1 cellular context compared by ENCODE assay signal in genomic region chr20:41424546-41424945, GRCh38.
TF ChIP-seq lines count a peak whose summit lies in the region.

No MANE protein-coding gene starts in this region.

TF ChIP-seq in HepG2, 621 proteins besides CTCF, POLR2A, EP300 and RAD21:
- no peak for TF ChIP-seq ZNF501 (CRISPR knock-in tag; IDR thresholded peaks at IDR 0.05)
- TF ChIP-seq, protein P1, sequence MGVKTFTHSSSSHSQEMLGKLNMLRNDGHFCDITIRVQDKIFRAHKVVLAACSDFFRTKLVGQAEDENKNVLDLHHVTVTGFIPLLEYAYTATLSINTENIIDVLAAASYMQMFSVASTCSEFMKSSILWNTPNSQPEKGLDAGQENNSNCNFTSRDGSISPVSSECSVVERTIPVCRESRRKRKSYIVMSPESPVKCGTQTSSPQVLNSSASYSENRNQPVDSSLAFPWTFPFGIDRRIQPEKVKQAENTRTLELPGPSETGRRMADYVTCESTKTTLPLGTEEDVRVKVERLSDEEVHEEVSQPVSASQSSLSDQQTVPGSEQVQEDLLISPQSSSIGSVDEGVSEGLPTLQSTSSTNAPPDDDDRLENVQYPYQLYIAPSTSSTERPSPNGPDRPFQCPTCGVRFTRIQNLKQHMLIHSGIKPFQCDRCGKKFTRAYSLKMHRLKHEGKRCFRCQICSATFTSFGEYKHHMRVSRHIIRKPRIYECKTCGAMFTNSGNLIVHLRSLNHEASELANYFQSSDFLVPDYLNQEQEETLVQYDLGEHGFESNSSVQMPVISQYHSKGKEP (CRISPR knock-in tag; IDR thresholded peaks at IDR 0.05), result no peak
- TF ChIP-seq SIX4 (CRISPR knock-in tag; IDR thresholded peaks at IDR 0.05), result no peak
- TF ChIP-seq TRIM22 (IDR thresholded peaks at IDR 0.05), result no peak
- no peak for TF ChIP-seq ZZZ3 (CRISPR knock-in tag; IDR thresholded peaks at IDR 0.05; ENCODE audit: borderline replicate concordance)
- TF ChIP-seq, protein P2, sequence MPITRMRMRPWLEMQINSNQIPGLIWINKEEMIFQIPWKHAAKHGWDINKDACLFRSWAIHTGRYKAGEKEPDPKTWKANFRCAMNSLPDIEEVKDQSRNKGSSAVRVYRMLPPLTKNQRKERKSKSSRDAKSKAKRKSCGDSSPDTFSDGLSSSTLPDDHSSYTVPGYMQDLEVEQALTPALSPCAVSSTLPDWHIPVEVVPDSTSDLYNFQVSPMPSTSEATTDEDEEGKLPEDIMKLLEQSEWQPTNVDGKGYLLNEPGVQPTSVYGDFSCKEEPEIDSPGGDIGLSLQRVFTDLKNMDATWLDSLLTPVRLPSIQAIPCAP (CRISPR knock-in tag; IDR thresholded peaks at IDR 0.05; ENCODE audit: low read depth), result no peak
- TF ChIP-seq, protein P3, sequence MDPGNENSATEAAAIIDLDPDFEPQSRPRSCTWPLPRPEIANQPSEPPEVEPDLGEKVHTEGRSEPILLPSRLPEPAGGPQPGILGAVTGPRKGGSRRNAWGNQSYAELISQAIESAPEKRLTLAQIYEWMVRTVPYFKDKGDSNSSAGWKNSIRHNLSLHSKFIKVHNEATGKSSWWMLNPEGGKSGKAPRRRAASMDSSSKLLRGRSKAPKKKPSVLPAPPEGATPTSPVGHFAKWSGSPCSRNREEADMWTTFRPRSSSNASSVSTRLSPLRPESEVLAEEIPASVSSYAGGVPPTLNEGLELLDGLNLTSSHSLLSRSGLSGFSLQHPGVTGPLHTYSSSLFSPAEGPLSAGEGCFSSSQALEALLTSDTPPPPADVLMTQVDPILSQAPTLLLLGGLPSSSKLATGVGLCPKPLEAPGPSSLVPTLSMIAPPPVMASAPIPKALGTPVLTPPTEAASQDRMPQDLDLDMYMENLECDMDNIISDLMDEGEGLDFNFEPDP (CRISPR knock-in tag; conservative IDR thresholded peaks at IDR 0.05), result no peak
TF ChIP-seq in HepG2: peak in this region for 0.
